ENCODE assay signal across 33 cellular contexts in the genomic region with DNA sequence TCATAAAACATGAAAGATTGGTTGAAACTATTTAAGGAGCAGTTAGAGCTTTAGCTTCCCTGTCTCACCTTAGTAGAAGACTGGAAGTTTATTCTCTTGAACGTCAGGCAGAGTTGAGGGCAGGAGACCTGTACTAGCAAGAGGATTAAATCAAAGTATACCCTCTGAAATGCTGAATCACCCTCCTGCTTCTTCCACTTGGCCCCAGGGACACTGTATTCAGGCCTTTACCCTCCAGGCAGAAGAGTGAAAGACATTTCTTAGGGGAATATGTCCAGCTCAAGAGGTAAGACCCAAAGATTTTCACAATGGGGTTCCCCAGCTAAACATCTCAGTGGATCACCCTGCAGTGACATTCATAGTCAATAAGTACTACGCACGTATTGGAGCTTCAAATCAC. TPM values are rescaled to one million over a fixed set of nuclear protein-coding genes. Genes with fewer than 3 reads are reported as not detected.
"Had no signal": no experiment of that assay in that cellular context is flagged by ENCODE, and none has a peak within 500 bp of the region (broad histone marks: within the 10 kb centered on the region; RNA-seq: fewer than 3 reads in every experiment).

No MANE protein-coding gene starts in this region.

- H3K36me3 ChIP-seq: esophagus squamous epithelium, heart right ventricle, lower lobe of right lung, thoracic aorta, uterus had no signal

- H3K4me1 Mint-ChIP-seq: activated CD4-positive, alpha-beta memory T cell treated with anti-CD3 and anti-CD28 coated beads, Interleukin-2, amount 10 ng/mL, durations not matched to agents 7 days and 5 days; activated CD4-positive, alpha-beta T cell treated with anti-CD3 and anti-CD28 coated beads, Interleukin-2, amount 10 ng/mL, durations not matched to agents 7 days and 5 days; activated T-helper 17 cell treated with anti-CD3 and anti-CD28 coated beads, Interleukin-2, amount 50 U/mL, for 72 hours; neural crest cell; stimulated activated effector memory CD8-positive, alpha-beta T cell treated with anti-CD3 and anti-CD28 coated beads, Interleukin-12 subunit alpha, Interleukin-12 subunit beta, amount 100 ng/mL, for 72 hours had no signal

- H3K27ac Mint-ChIP-seq: activated CD4-positive, alpha-beta memory T cell treated with anti-CD3 and anti-CD28 coated beads, Interleukin-2, amount 10 ng/mL, durations not matched to agents 7 days and 5 days; activated CD4-positive, alpha-beta T cell treated with anti-CD3 and anti-CD28 coated beads, Interleukin-2, amount 10 ng/mL, durations not matched to agents 7 days and 5 days; activated naive CD8-positive, alpha-beta T cell; activated T-helper 17 cell treated with anti-CD3 and anti-CD28 coated beads, Interleukin-2, amount 50 U/mL, for 72 hours; stimulated activated effector memory CD8-positive, alpha-beta T cell treated with anti-CD3 and anti-CD28 coated beads, Interleukin-12 subunit alpha, Interleukin-12 subunit beta, amount 100 ng/mL, for 72 hours; stimulated activated naive CD8-positive, alpha-beta T cell treated with anti-CD3 and anti-CD28 coated beads, Interleukin-15, Interleukin-2, amounts not matched to agents 100 ng/mL and 50 ng/mL, for 24 hours had no signal

- H3K27ac ChIP-seq: epithelial cell of prostate, esophagus squamous epithelium, heart right ventricle, lower lobe of right lung, skin epidermis, thoracic aorta, uterus, VCaP had no signal

- H3K4me3 ChIP-seq: esophagus squamous epithelium, heart right ventricle, lower lobe of right lung, skin epidermis, thoracic aorta, uterus had no signal

- H3K9me3 ChIP-seq: esophagus squamous epithelium, lower lobe of right lung, thoracic aorta, uterus had no signal

- H3K27me3 ChIP-seq: esophagus squamous epithelium, heart right ventricle, uterus had no signal

- H3K36me3 Mint-ChIP-seq: activated naive CD8-positive, alpha-beta T cell; naive thymus-derived CD8-positive, alpha-beta T cell; stimulated activated effector memory CD8-positive, alpha-beta T cell treated with anti-CD3 and anti-CD28 coated beads, Interleukin-12 subunit alpha, Interleukin-12 subunit beta, amount 100 ng/mL, for 72 hours had no signal

- H3K4me1 ChIP-seq: esophagus squamous epithelium, lower lobe of right lung, uterus had no signal

- H3K27me3 Mint-ChIP-seq: activated naive CD8-positive, alpha-beta T cell; activated T-helper 17 cell treated with anti-CD3 and anti-CD28 coated beads, Interleukin-2, amount 50 U/mL, for 72 hours; stimulated activated naive CD8-positive, alpha-beta T cell treated with anti-CD3 and anti-CD28 coated beads, Interleukin-15, Interleukin-2, amounts not matched to agents 100 ng/mL and 50 ng/mL, for 24 hours had no signal

- H3K4me3 Mint-ChIP-seq: activated CD4-positive, alpha-beta memory T cell treated with anti-CD3 and anti-CD28 coated beads, Interleukin-2, amount 10 ng/mL, durations not matched to agents 7 days and 5 days; activated CD4-positive, alpha-beta T cell treated with anti-CD3 and anti-CD28 coated beads, Interleukin-2, amount 10 ng/mL, durations not matched to agents 7 days and 5 days; activated naive CD8-positive, alpha-beta T cell; activated T-cell treated with anti-CD3 and anti-CD28 coated beads, Interleukin-2, amount 50 U/mL, for 4 hours; activated T-helper 17 cell treated with anti-CD3 and anti-CD28 coated beads, Interleukin-2, amount 50 U/mL, for 72 hours; naive thymus-derived CD8-positive, alpha-beta T cell; neural crest cell; stimulated activated effector memory CD8-positive, alpha-beta T cell treated with anti-CD3 and anti-CD28 coated beads, Interleukin-12 subunit alpha, Interleukin-12 subunit beta, amount 100 ng/mL, for 72 hours; stimulated activated naive CD8-positive, alpha-beta T cell treated with anti-CD3 and anti-CD28 coated beads, Interleukin-15, Interleukin-2, amounts not matched to agents 100 ng/mL and 50 ng/mL, for 24 hours had no signal

- FAIRE-seq: colon, endometrium, TTC549 had no signal

- H3K9me3 Mint-ChIP-seq: activated CD4-positive, alpha-beta memory T cell treated with anti-CD3 and anti-CD28 coated beads, Interleukin-2, amount 10 ng/mL, durations not matched to agents 7 days and 5 days; activated CD4-positive, alpha-beta T cell treated with anti-CD3 and anti-CD28 coated beads, Interleukin-2, amount 10 ng/mL, durations not matched to agents 7 days and 5 days; activated T-cell treated with anti-CD3 and anti-CD28 coated beads, Interleukin-2, amount 50 U/mL, for 4 hours; activated T-helper 17 cell treated with anti-CD3 and anti-CD28 coated beads, Interleukin-2, amount 50 U/mL, for 72 hours; naive thymus-derived CD8-positive, alpha-beta T cell; stimulated activated effector memory CD8-positive, alpha-beta T cell treated with anti-CD3 and anti-CD28 coated beads, Interleukin-12 subunit alpha, Interleukin-12 subunit beta, amount 100 ng/mL, for 72 hours; stimulated activated naive CD8-positive, alpha-beta T cell treated with anti-CD3 and anti-CD28 coated beads, Interleukin-15, Interleukin-2, amounts not matched to agents 100 ng/mL and 50 ng/mL, for 24 hours had no signal

- DNase-seq: activated CD4-positive, alpha-beta memory T cell treated with anti-CD3 and anti-CD28 coated beads, Interleukin-2, amount 10 ng/mL, durations not matched to agents 7 days and 5 days; activated CD4-positive, alpha-beta T cell treated with anti-CD3 and anti-CD28 coated beads, Interleukin-2, amount 10 ng/mL, durations not matched to agents 7 days and 5 days; activated T-cell treated with anti-CD3 and anti-CD28 coated beads, Interleukin-2, amount 50 U/mL, for 4 hours; anterior cingulate cortex; dermis blood vessel endothelial cell; effector CD4-positive, alpha-beta T cell; esophagus squamous epithelium; foreskin melanocyte; heart right ventricle; kidney glomerular epithelial cell; lower lobe of right lung; mesenchymal stem cell; naive thymus-derived CD8-positive, alpha-beta T cell; posterior cingulate gyrus; stimulated activated CD4-positive, alpha-beta T cell treated with anti-CD3 and anti-CD28 coated beads, Interleukin-12 subunit alpha, Interleukin-12 subunit beta, amount 100 ng/mL, for 4 hours; stimulated activated CD4-positive, alpha-beta T cell treated with anti-CD3 and anti-CD28 coated beads, Interleukin-4, amount 100 ng/mL, for 1 hour; uterus had no signal

RNA-seq across cellular contexts. Expression of gene APOA4, which starts 11.9 kb away (rescaled TPM):
- total RNA-seq: activated CD4-positive, alpha-beta memory T cell treated with anti-CD3 and anti-CD28 coated beads, Interleukin-2, amount 10 ng/mL, durations not matched to agents 7 days and 5 days; activated CD4-positive, alpha-beta T cell treated with anti-CD3 and anti-CD28 coated beads, Interleukin-2, amount 10 ng/mL, durations not matched to agents 7 days and 5 days; activated T-cell treated with anti-CD3 and anti-CD28 coated beads, Interleukin-2, amount 50 U/mL, for 4 hours; activated T-helper 17 cell treated with anti-CD3 and anti-CD28 coated beads, Interleukin-2, amount 50 U/mL, for 72 hours; dermis blood vessel endothelial cell; esophagus squamous epithelium; glomerular endothelial cell; lower lobe of right lung; naive thymus-derived CD8-positive, alpha-beta T cell; neural crest cell; sciatic nerve; subcutaneous adipose tissue; uterus had no signal
- polyA plus RNA-seq: naive thymus-derived CD8-positive, alpha-beta T cell had no signal

RNA-seq across cellular contexts. Expression of gene APOC3, which starts 18.5 kb away (rescaled TPM):
- total RNA-seq: activated CD4-positive, alpha-beta memory T cell treated with anti-CD3 and anti-CD28 coated beads, Interleukin-2, amount 10 ng/mL, durations not matched to agents 7 days and 5 days; activated CD4-positive, alpha-beta T cell treated with anti-CD3 and anti-CD28 coated beads, Interleukin-2, amount 10 ng/mL, durations not matched to agents 7 days and 5 days; activated T-helper 17 cell treated with anti-CD3 and anti-CD28 coated beads, Interleukin-2, amount 50 U/mL, for 72 hours; dermis blood vessel endothelial cell; esophagus squamous epithelium; glomerular endothelial cell; lower lobe of right lung; naive thymus-derived CD8-positive, alpha-beta T cell; neural crest cell; sciatic nerve; subcutaneous adipose tissue; thoracic aorta had no signal
- polyA plus RNA-seq: naive thymus-derived CD8-positive, alpha-beta T cell had no signal

RNA-seq across cellular contexts. Expression of gene APOA5, which starts 19.5 kb away (rescaled TPM):
- total RNA-seq: activated CD4-positive, alpha-beta memory T cell treated with anti-CD3 and anti-CD28 coated beads, Interleukin-2, amount 10 ng/mL, durations not matched to agents 7 days and 5 days; activated CD4-positive, alpha-beta T cell treated with anti-CD3 and anti-CD28 coated beads, Interleukin-2, amount 10 ng/mL, durations not matched to agents 7 days and 5 days; activated T-cell treated with anti-CD3 and anti-CD28 coated beads, Interleukin-2, amount 50 U/mL, for 4 hours; activated T-helper 17 cell treated with anti-CD3 and anti-CD28 coated beads, Interleukin-2, amount 50 U/mL, for 72 hours; dermis blood vessel endothelial cell; esophagus squamous epithelium; glomerular endothelial cell; heart right ventricle; naive thymus-derived CD8-positive, alpha-beta T cell; neural crest cell; omental fat pad; sciatic nerve; subcutaneous adipose tissue; thoracic aorta; uterus had no signal
- polyA plus RNA-seq: heart right ventricle; naive thymus-derived CD8-positive, alpha-beta T cell had no signal

RNA-seq across cellular contexts. Expression of gene APOA1, which starts 26.2 kb away (rescaled TPM):
- total RNA-seq: activated CD4-positive, alpha-beta memory T cell treated with anti-CD3 and anti-CD28 coated beads, Interleukin-2, amount 10 ng/mL, durations not matched to agents 7 days and 5 days; esophagus squamous epithelium; glomerular endothelial cell; subcutaneous adipose tissue; thoracic aorta had no signal
